ENCODE assay signal across 1 cellular context in the genomic region with DNA sequence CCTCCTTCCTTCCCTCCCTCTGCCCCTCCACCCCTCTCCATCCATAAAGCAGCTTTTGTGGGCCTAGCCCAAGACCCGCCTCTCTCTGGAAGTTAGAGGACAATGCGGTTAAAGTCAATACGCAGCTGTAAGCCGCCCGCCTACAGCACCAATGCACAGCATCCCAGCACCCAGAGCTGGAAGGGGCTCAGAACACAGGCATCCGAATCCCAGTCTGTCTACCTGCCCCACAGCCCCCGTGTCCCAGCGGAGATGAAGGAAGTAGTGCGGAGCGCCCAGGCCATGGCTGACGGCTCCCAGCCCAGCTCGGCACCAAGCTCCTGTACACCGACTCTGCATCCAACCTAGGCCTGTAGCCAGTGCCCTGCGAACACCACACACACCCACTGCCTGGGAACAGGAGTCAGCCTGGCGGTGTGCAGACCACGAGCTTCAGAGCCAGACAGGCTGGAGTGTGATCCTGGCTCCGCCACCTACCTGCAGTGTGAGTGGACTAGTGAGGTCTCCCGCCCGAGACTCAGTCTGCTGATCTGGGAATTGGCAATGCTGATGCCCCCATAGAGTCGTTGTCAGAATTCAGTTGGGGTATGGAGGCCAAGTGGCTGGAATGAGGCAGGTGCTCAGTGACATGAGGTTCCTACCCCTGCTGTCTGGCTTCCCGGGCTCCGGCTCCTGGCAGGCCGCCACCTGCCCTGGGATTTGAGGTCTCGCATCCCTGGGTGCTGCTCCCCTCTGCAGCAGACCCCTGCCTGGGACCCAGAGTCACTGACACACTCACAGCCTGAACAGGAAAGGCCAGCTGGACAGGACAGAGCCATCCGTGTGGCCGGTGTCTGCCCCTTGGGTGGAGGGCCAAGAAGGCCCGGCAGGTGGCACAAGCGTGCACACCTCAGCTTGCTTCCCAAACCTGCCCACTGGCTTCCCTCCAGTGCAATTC.
TF ChIP-seq lines count a peak whose summit lies in the region.

No MANE protein-coding gene starts in this region.

TF ChIP-seq in SK-N-SH, 30 proteins besides CTCF, POLR2A, EP300 and RAD21 (continued from another document):
- TF ChIP-seq, protein P1, sequence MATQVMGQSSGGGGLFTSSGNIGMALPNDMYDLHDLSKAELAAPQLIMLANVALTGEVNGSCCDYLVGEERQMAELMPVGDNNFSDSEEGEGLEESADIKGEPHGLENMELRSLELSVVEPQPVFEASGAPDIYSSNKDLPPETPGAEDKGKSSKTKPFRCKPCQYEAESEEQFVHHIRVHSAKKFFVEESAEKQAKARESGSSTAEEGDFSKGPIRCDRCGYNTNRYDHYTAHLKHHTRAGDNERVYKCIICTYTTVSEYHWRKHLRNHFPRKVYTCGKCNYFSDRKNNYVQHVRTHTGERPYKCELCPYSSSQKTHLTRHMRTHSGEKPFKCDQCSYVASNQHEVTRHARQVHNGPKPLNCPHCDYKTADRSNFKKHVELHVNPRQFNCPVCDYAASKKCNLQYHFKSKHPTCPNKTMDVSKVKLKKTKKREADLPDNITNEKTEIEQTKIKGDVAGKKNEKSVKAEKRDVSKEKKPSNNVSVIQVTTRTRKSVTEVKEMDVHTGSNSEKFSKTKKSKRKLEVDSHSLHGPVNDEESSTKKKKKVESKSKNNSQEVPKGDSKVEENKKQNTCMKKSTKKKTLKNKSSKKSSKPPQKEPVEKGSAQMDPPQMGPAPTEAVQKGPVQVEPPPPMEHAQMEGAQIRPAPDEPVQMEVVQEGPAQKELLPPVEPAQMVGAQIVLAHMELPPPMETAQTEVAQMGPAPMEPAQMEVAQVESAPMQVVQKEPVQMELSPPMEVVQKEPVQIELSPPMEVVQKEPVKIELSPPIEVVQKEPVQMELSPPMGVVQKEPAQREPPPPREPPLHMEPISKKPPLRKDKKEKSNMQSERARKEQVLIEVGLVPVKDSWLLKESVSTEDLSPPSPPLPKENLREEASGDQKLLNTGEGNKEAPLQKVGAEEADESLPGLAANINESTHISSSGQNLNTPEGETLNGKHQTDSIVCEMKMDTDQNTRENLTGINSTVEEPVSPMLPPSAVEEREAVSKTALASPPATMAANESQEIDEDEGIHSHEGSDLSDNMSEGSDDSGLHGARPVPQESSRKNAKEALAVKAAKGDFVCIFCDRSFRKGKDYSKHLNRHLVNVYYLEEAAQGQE (IDR thresholded peaks at IDR 0.05; ENCODE audit: low read depth, low read length), result no peak
- TF ChIP-seq TAF1 (IDR thresholded peaks at IDR 0.05; ENCODE audit: borderline replicate concordance, low read depth, low read length) (no peak), TEAD4 (IDR thresholded peaks at IDR 0.05; ENCODE audit: borderline replicate concordance, insufficient read depth) (no peak), JUND (IDR thresholded peaks at IDR 0.05) (no peak), CHD2 (IDR thresholded peaks at IDR 0.05; ENCODE audit: low read length, partially characterized antibody) (no peak), MEF2A (IDR thresholded peaks at IDR 0.05; ENCODE audit: borderline replicate concordance, low read depth) (no peak), FOSL2 (IDR thresholded peaks at IDR 0.05; ENCODE audit: borderline replicate concordance, low read depth) (no peak), FOXM1 (IDR thresholded peaks at IDR 0.05; ENCODE audit: low read depth) (no peak), NFIC (IDR thresholded peaks at IDR 0.05; ENCODE audit: borderline replicate concordance) (no peak), RXRA (IDR thresholded peaks at IDR 0.05; ENCODE audit: borderline replicate concordance, low read depth) (no peak), POLR2AphosphoS5 (IDR thresholded peaks at IDR 0.05; ENCODE audit: low read depth, low read length) (no peak), NRF1 (IDR thresholded peaks at IDR 0.05; ENCODE audit: low read depth, low read length) (no peak)
- TF ChIP-seq, protein P2, sequence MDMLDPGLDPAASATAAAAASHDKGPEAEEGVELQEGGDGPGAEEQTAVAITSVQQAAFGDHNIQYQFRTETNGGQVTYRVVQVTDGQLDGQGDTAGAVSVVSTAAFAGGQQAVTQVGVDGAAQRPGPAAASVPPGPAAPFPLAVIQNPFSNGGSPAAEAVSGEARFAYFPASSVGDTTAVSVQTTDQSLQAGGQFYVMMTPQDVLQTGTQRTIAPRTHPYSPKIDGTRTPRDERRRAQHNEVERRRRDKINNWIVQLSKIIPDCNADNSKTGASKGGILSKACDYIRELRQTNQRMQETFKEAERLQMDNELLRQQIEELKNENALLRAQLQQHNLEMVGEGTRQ (IDR thresholded peaks at IDR 0.05; ENCODE audit: borderline replicate concordance, low read depth, low read length), result no peak
- TF ChIP-seq, protein P3, sequence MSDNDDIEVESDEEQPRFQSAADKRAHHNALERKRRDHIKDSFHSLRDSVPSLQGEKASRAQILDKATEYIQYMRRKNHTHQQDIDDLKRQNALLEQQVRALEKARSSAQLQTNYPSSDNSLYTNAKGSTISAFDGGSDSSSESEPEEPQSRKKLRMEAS (IDR thresholded peaks at IDR 0.05; ENCODE audit: low read depth), result no peak
